25 cellular contexts compared by ENCODE assay signal in the genomic region with DNA sequence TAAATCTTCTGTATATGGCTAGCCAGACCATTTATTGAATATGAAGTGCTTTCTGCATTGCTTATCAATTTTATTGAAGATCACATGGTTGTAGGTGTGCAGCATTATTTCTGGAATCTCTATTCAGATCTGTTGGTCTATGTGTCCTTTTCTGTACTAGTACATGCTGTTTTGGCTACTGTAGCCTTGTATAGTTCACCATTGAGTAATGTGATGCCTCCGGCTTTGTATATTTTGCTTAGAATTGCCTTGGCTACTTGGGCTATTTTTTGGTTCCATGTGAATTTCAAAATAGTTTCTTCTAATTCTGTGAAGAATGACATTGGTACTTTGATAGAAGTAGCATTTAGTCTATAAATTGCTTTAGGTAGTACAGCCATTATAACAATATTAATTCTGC.
"Had no signal": no experiment of that assay in that cellular context is flagged by ENCODE, and none has a peak within 500 bp of the region (broad histone marks: within the 10 kb centered on the region; RNA-seq: fewer than 3 reads in every experiment).

No MANE protein-coding gene starts in this region.

- DNase-seq: activated CD4-positive, alpha-beta T cell treated with anti-CD3 and anti-CD28 coated beads for 48 hours; activated CD4-positive, alpha-beta T cell treated with anti-CD3 and anti-CD28 coated beads, Interleukin-2, amount 50 U/mL, for 4 hours; activated CD4-positive, CD25-positive, alpha-beta regulatory T cell treated with anti-CD3 and anti-CD28 coated beads, Interleukin-2, amount 50 U/mL, for 72 hours; activated CD8-positive, alpha-beta memory T cell treated with anti-CD3 and anti-CD28 coated beads, Interleukin-2, amount 10 ng/mL, durations not matched to agents 7 days and 5 days; activated effector memory CD4-positive, alpha-beta T cell treated with Interleukin-2 at 50 U/mL for 16 hours; activated naive CD4-positive, alpha-beta T cell; activated T-cell treated with anti-CD3 and anti-CD28 coated beads, Interleukin-2, amount 50 U/mL, for 24 hours; Kasumi-1; KBM-7; NCI-H1092; NCI-H1417; NCI-H1930; NCI-H2171 treated with DMSO at 0.1 percent for 48 hours; NCI-H345; NCI-H510A; NCI-H526 treated with DMSO at 0.1 percent for 48 hours; NCI-H82; NK-92 treated with Interleukin-12 subunit alpha and Interleukin-12 subunit beta, amount 100 ng/mL, for 24 hours; Peyer's patch; SHP77; T-helper 17 cell; T-helper 9 cell had no signal

- H3K27ac ChIP-seq: cardiac muscle cell, Peyer's patch, SJSA1 had no signal

- H3K9me3 ChIP-seq: Peyer's patch had no signal

- H3K4me3 ChIP-seq: cardiac muscle cell, Peyer's patch, SJSA1 had no signal

- H3K36me3 ChIP-seq: cardiac muscle cell, Peyer's patch, SJSA1 had no signal

- H3K4me1 ChIP-seq: Peyer's patch, SJSA1 had no signal

- H3K27me3 ChIP-seq: cardiac muscle cell, Peyer's patch, SJSA1 had no signal

- ATAC-seq: activated CD8-positive, alpha-beta memory T cell treated with anti-CD3 and anti-CD28 coated beads, Interleukin-2, amount 10 ng/mL, durations not matched to agents 7 days and 5 days; T-helper 17 cell; WTC11 had no signal
